13 cellular contexts compared by ENCODE assay signal in genomic region chr11:120869097-120869496, GRCh38.
DNase-seq lines count a peak whose midpoint lies in the region; ATAC-seq and TF ChIP-seq lines count a peak whose summit lies in the region.
"Had no signal": no experiment of that assay in that cellular context is flagged by ENCODE, and none has a peak within 500 bp of the region (broad histone marks: within the 10 kb centered on the region; RNA-seq: fewer than 3 reads in every experiment).

No MANE protein-coding gene starts in this region.

- H3K9ac ChIP-seq in OCI-LY3 (ENCODE audit: low read length), result no peak overlapping the region

- H3K4me2 ChIP-seq in OCI-LY3 (ENCODE audit: low read length), result peak overlapping the region; percentile 26; the same call in 1 of the 2 replicates

- no peaks in the 10 kb centered on the region for H3K4me1 ChIP-seq in OCI-LY3 (ENCODE audit: low read length)
- H3K4me1 ChIP-seq in ovary (ENCODE audit: insufficient read depth), result no peaks in the 10 kb centered on the region

- H3K36me3 ChIP-seq in OCI-LY3 (replicated peaks; ENCODE audit: low read depth, low read length) (no peaks in the 10 kb centered on the region), ovary (no peaks in the 10 kb centered on the region)

- H3K27ac ChIP-seq in OCI-LY3 (ENCODE audit: low read length), result no peak overlapping the region
- H3K27ac ChIP-seq in ovary, result no peak overlapping the region

- no peak overlapping the region for H2AFZ ChIP-seq in OCI-LY3 (ENCODE audit: low read depth, low read length)

- TF ChIP-seq CTCF in OCI-LY3 (IDR thresholded peaks at IDR 0.05; ENCODE audit: low read depth, low read length) (no peak), ovary (IDR thresholded peaks at IDR 0.05) (no peak)

- DNase-seq in HUDEP-2 (lab: John Stamatoyannopoulos, UW; ENCODE audit: unreplicated experiment in 76 of 76), result no peak
- DNase-seq in ovary, result no peak
- no peak for DNase-seq in effector CD4-positive, alpha-beta T cell
- DNase-seq: C1 segment of cervical spinal cord, HCEC 1CT, NCI-H1930, NCI-H524, SIG-M5, T-helper 2 cell had no signal

- H3K79me2 ChIP-seq in OCI-LY3 (ENCODE audit: low read length), result no peaks in the 10 kb centered on the region

- ATAC-seq in GM18909 (IDR thresholded peaks at IDR 0.05; ENCODE audit: poor library complexity, unreplicated experiment) (peak; percentile 25), HG02678 (IDR thresholded peaks at IDR 0.05; ENCODE audit: unreplicated experiment) (peak; percentile 36), HG03135 (IDR thresholded peaks at IDR 0.05; ENCODE audit: unreplicated experiment) (no peak)

- TF ChIP-seq EP300 in ovary (IDR thresholded peaks at IDR 0.05), result no peak

- intact Hi-C loops in ovary (cut with DNase I), result no loop called here

- H3K9me3 ChIP-seq in OCI-LY3 (ENCODE audit: insufficient read depth, low read length), result no peaks in the 10 kb centered on the region
- H3K9me3 ChIP-seq in ovary, result no peaks in the 10 kb centered on the region

- WGBS in ovary, 3 donors, result 75 to 81% (median 79%) methylated on average over 7 of the region's 7 CpGs

- H3K4me3 ChIP-seq in OCI-LY3 (ENCODE audit: low read length), result no peak overlapping the region
- no peak overlapping the region for H3K4me3 ChIP-seq in ovary

- H4K20me1 ChIP-seq in OCI-LY3 (ENCODE audit: insufficient read depth, low read length), result no peaks in the 10 kb centered on the region

- H3K27me3 ChIP-seq in OCI-LY3 (ENCODE audit: low read depth, low read length) (peaks cover 56% of the 10 kb centered on the region), ovary (no peaks in the 10 kb centered on the region)

- TF ChIP-seq POLR2A in ovary (IDR thresholded peaks at IDR 0.05), result no peak
